In the genomic region with DNA sequence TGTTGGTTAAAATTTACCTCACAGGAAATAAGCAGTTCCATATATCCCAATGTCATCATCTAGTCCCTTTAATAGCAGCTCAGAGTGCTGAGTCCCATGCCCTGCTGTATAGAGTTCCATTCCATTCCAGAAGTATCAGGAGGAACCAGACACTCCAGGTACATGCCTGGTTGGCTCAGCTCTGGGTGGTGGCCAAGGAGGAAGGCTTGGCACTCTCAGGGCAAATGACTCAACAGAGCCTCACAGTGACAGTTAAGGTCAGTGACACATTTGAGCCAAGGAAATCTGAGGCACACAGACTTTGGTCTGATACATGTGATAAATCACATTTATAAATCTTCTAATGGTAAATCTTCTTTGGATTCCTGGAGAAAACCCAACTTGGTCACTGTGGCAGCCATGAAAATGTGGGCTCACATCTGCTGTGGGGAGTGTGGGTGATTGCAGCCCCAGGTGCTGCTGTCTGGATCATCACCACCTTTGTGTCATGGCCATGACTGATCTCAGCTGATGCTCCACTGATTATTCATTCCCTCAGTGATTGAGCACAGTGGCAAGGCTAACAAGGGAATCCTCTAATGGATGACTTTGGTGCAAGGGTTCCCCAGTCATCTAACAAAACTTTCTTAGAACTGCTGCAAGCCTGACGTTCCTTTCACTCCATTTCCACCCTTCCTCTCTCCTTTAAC, we compare ENCODE assay signal across 17 cellular contexts. TPM values are rescaled to one million over a fixed set of nuclear protein-coding genes. Genes with fewer than 3 reads are reported as not detected.
DNase-seq lines count a peak whose midpoint lies in the region; ATAC-seq, FAIRE-seq and TF ChIP-seq lines count a peak whose summit lies in the region.
"Had no signal": no experiment of that assay in that cellular context is flagged by ENCODE, and none has a peak within 500 bp of the region (broad histone marks: within the 10 kb centered on the region; RNA-seq: fewer than 3 reads in every experiment).

No MANE protein-coding gene starts in this region.

- ATAC-seq in Right ventricle myocardium superior (ENCODE audit: poor library complexity) (peak; percentile 61), right cardiac atrium (no peak), Panc1 (peak; percentile 60), gastroesophageal sphincter (no peak)

- in situ Hi-C loops in Panc1 (cut with HindIII; ENCODE audit: low pct_unique_long_range_greater_than_20kb, low sequenced_read_pairs) = no loop called here

- intact Hi-C loops in Right ventricle myocardium superior (cut with DNase I) (no loop called here), right cardiac atrium (cut with DNase I) (no loop called here), Panc1 (cut with micrococcal nuclease; ENCODE audit: unreplicated experiment) (no loop called here)

- no peak overlapping the region for H3K4me3 ChIP-seq in right cardiac atrium (ENCODE audit: low read length)
- no peak overlapping the region for H3K4me3 ChIP-seq in Panc1 (ENCODE audit: low read depth in 2 of 2, low read length in 2 of 2)
- H3K4me3 ChIP-seq in gastroesophageal sphincter = no peak overlapping the region
- H3K4me3 ChIP-seq in WERI-Rb-1 (ENCODE audit: low read depth, low read length) = no peak overlapping the region
- H3K4me3 ChIP-seq: BLaER1 had no signal

- DNase-seq in Right ventricle myocardium superior (peak; percentile 33), right cardiac atrium (no peak), Panc1 (ENCODE audit: low read depth, low spot score) (peak; percentile 7), glomerular visceral epithelial cell (ENCODE audit: extremely low spot score) (peak; percentile 24), urothelium cell line (ENCODE audit: low spot score) (peak; percentile 20), OCI-M2 (lab: John Stamatoyannopoulos, UW; ENCODE audit: unreplicated experiment) (no peak), WERI-Rb-1 (no peak)
- DNase-seq: activated T-cell treated with anti-CD3 and anti-CD28 coated beads for 4 hours; brain microvascular endothelial cell; HCEC 1CT; NCI-H526; stimulated activated naive CD4-positive, alpha-beta T cell; T-helper 1 cell had no signal

- TF ChIP-seq EP300 in gastroesophageal sphincter (IDR thresholded peaks at IDR 0.05) = no peak

- peak; percentile 53 for FAIRE-seq in urothelium cell line (lab: Jason Lieb, UNC)
- FAIRE-seq: GM19239 had no signal

- H3K4me1 ChIP-seq in right cardiac atrium (ENCODE audit: control insufficient read depth, insufficient read depth, low read length) (no peaks in the 10 kb centered on the region), Panc1 (ENCODE audit: control insufficient read depth, insufficient read depth, low read length) (no peaks in the 10 kb centered on the region; the same call in 1 of the 2 replicates), gastroesophageal sphincter (no peaks in the 10 kb centered on the region)
- H3K4me1 ChIP-seq: BLaER1 had no signal

- H3K27me3 ChIP-seq in right cardiac atrium (ENCODE audit: control insufficient read depth, insufficient read depth) (no peaks in the 10 kb centered on the region), Panc1 (ENCODE audit: control insufficient read depth, insufficient read depth, low read length) (no peaks in the 10 kb centered on the region), gastroesophageal sphincter (no peaks in the 10 kb centered on the region), WERI-Rb-1 (ENCODE audit: insufficient read depth, low read depth, severe bottlenecking) (no peaks in the 10 kb centered on the region)
- H3K27me3 ChIP-seq: BLaER1, brain microvascular endothelial cell had no signal

- POLR2A ChIA-PET in Panc1 (lab: Charles Lee) = no interaction called here

- CTCF ChIA-PET in Panc1 (lab: Charles Lee) = no interaction called here

- H3K27ac ChIP-seq in right cardiac atrium (ENCODE audit: low read length) (no peak overlapping the region), Panc1 (ENCODE audit: low read length) (no peak overlapping the region), gastroesophageal sphincter (no peak overlapping the region), WERI-Rb-1 (no peak overlapping the region)
- H3K27ac ChIP-seq: BLaER1, brain microvascular endothelial cell had no signal

- WGBS in right cardiac atrium = 58% methylated on average over 1 of the region's 1 CpG
- 44 to 71% methylated on average over 1 of the region's 1 CpG for WGBS in gastroesophageal sphincter (ENCODE audit: low coverage in 1 of 2), 2 donors

- TF ChIP-seq POLR2A in gastroesophageal sphincter (IDR thresholded peaks at IDR 0.05) = no peak

- H3K36me3 ChIP-seq in Panc1 (ENCODE audit: control insufficient read depth, insufficient read depth, low read length) = no peaks in the 10 kb centered on the region
- H3K36me3 ChIP-seq in gastroesophageal sphincter = no peaks in the 10 kb centered on the region
- H3K36me3 ChIP-seq in WERI-Rb-1 = no peaks in the 10 kb centered on the region
- H3K36me3 ChIP-seq: BLaER1, brain microvascular endothelial cell had no signal

- no peak for TF ChIP-seq CTCF in Panc1 (IDR thresholded peaks at IDR 0.05)
- TF ChIP-seq CTCF in gastroesophageal sphincter (IDR thresholded peaks at IDR 0.05) = no peak
- no peak for TF ChIP-seq CTCF in WERI-Rb-1 (IDR thresholded peaks at IDR 0.05; ENCODE audit: low read depth, low read length)

- no TSS peak for BruUV-seq in Panc1 (replicated peaks; lab: Mats Ljungman, UMichigan)

- H3K9me3 ChIP-seq in right cardiac atrium (ENCODE audit: control insufficient read depth, low read length) (no peaks in the 10 kb centered on the region), Panc1 (ENCODE audit: control insufficient read depth, insufficient read depth, low read depth, low read length) (no peaks in the 10 kb centered on the region), gastroesophageal sphincter (peaks cover 0 to 9% (median 0%) of the 10 kb centered on the region in 3 donors), WERI-Rb-1 (ENCODE audit: severe bottlenecking) (peaks cover 6% of the 10 kb centered on the region)

RNA-seq across cellular contexts. Expression of a gene that starts 9.3 kb away (rescaled TPM):
- not detected for total RNA-seq in Right ventricle myocardium superior
- total RNA-seq in right cardiac atrium = not detected
- not detected for polyA plus RNA-seq in right cardiac atrium
- total RNA-seq in Panc1 (2021; ENCODE audit: unreplicated experiment) = not detected
- polyA plus RNA-seq in Panc1 (2012; ENCODE audit: insufficient read length) = not detected
- total RNA-seq in gastroesophageal sphincter = not detected
- total RNA-seq: neural crest cell had no signal

Comparison
In these comparisons a context has a peak if more than half of its experiments do, and no peak if none do; other contexts are left out.
1. ATAC-seq: peak in Right ventricle myocardium superior (single experiment) and Panc1 (single experiment); none in right cardiac atrium (0 of 2) and gastroesophageal sphincter (single experiment).
2. DNase-seq: peak in Right ventricle myocardium superior (single experiment), Panc1 (single experiment), glomerular visceral epithelial cell (single experiment) and urothelium cell line (single experiment); none in right cardiac atrium (0 of 3), OCI-M2 (single experiment) and WERI-Rb-1 (single experiment).